In the genomic region with DNA sequence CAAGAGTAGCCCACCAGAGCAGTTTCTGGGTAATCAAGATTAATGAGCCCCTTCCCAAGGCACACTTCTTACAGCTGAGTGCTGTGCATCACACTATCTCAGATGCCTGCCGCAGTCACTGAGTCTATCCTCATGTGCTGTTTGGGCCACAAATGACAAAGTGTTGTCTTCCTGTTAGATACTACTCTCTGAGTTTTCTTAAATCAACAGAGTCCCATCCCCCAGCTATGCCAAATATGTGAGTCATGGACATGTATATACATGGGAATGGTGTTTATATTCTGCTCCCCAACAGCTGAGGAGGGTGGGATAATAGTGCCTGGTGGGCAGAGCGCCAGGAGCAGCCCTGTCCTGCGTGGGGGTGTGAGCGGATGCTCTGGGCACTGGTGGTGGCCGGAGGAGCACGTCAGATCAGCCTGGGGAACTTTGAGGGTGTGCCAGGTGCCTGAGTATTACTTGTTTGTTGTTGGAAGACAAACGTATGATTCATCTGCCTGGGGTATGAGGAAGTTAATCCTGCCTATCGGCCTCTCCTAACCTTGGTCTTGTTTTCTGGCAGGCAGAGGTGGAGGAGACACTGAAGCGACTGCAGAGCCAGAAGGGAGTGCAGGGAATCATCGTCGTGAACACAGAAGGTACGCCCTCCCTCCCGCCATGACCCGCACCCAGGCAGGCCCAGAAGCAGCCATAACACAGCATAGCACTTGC, we compare ENCODE assay signal across 8 cellular contexts. TPM values are rescaled to one million over a fixed set of nuclear protein-coding genes. Genes with fewer than 3 reads are reported as not detected.
DNase-seq lines count a peak whose midpoint lies in the region; ATAC-seq, FAIRE-seq and TF ChIP-seq lines count a peak whose summit lies in the region.

No MANE protein-coding gene starts in this region.

- intact Hi-C loops in K562 (cut with micrococcal nuclease) (no loop called here), kidney (cut with DNase I) (no loop called here)

- no peak overlapping the region for H2AFZ ChIP-seq in K562 (ENCODE audit: low read depth, low read length)

- H3K27ac Mint-ChIP-seq in stimulated activated effector memory CD8-positive, alpha-beta T cell treated with anti-CD3 and anti-CD28 coated beads, Interleukin-12 subunit alpha, Interleukin-12 subunit beta, amount 100 ng/mL, for 72 hours, result peak overlapping the region; percentile 44
- H3K27ac Mint-ChIP-seq in activated T-cell treated with anti-CD3 and anti-CD28 coated beads, Interleukin-2, amount 50 U/mL, for 72 hours, result no peak overlapping the region

- POLR2A ChIA-PET in AG04449 (lab: Yijun Ruan, JAX), result interaction anchor here (0.7 to 1.5 kb wide), 3 partner anchors 10 to 213 kb away, joined by 3 to 4 read pairs (median 3); a partner anchor contains a TSS
- POLR2A ChIA-PET in K562 (lab: Yijun Ruan, JAX), result interaction anchor here (1.2 kb wide), 1 partner anchor 9 kb away, joined by 4 read pairs; a partner anchor contains a TSS

- H4K20me1 ChIP-seq in K562 (replicated peaks; ENCODE audit: control insufficient read depth, insufficient read depth, low read length), result peaks cover 20% of the 10 kb centered on the region

- FAIRE-seq in K562 (lab: Jason Lieb, UNC) (peak; percentile 54), kidney (lab: Jason Lieb, UNC) (no peak)

- H3K4me1 ChIP-seq in K562 (replicated peaks in 1 of 2; ENCODE audit: control insufficient read depth in 2 of 2, insufficient read depth in 2 of 2, low read length in 2 of 2) (peaks cover 15 to 17% of the 10 kb centered on the region in 2 experiments), kidney (ENCODE audit: control insufficient read depth in 1 of 2, insufficient read depth in 1 of 2, low read depth in 1 of 2, low read length in 2 of 2) (peaks cover 28 to 32% of the 10 kb centered on the region in 2 donors)

- TF ChIP-seq CTCF in AG04449 (IDR thresholded peaks at IDR 0.05; ENCODE audit: insufficient read depth, low read length, missing control alignments), result no peak
- TF ChIP-seq CTCF in LNCaP clone FGC (IDR thresholded peaks at IDR 0.05; ENCODE audit: control insufficient read depth, extremely low read depth, insufficient read depth), result no peak
- no peak for TF ChIP-seq CTCF in K562 (IDR thresholded peaks at IDR 0.05 in 2 of 3, conservative IDR thresholded peaks at IDR 0.05 in 1 of 3; ENCODE audit: insufficient read depth in 2 of 3, low read depth in 1 of 3, low read length in 3 of 3)
- TF ChIP-seq CTCF in kidney (IDR thresholded peaks at IDR 0.05; ENCODE audit: borderline replicate concordance, extremely low read depth, insufficient read depth), result no peak

- H3K4me3 ChIP-seq in AG04449 (ENCODE audit: low read depth, low read length) (no peak overlapping the region), LNCaP clone FGC (ENCODE audit: low read depth, low read length) (peak overlapping the region; percentile 32), K562 (no peak overlapping the region), kidney (ENCODE audit: low read length in 2 of 2) (no peak overlapping the region)

- no peak for TF ChIP-seq RAD21 in K562 (CRISPR knock-in tag; conservative IDR thresholded peaks at IDR 0.05 in 1 of 2, IDR thresholded peaks at IDR 0.05 in 1 of 2)

- no TSS peak for BruUV-seq in K562 (replicated peaks; lab: Mats Ljungman, UMichigan)

- H3K79me2 ChIP-seq in K562 (ENCODE audit: control insufficient read depth, insufficient read depth, low read length), result peaks cover 48% of the 10 kb centered on the region

- ATAC-seq in K562 (no peak), GM21367 (IDR thresholded peaks at IDR 0.05; ENCODE audit: unreplicated experiment) (no peak), HG03095 (IDR thresholded peaks at IDR 0.05; ENCODE audit: unreplicated experiment) (no peak)
- no peak for ATAC-seq in stimulated activated effector memory CD8-positive, alpha-beta T cell treated with anti-CD3 and anti-CD28 coated beads, Interleukin-12 subunit alpha, Interleukin-12 subunit beta, amount 100 ng/mL, for 72 hours
- ATAC-seq in activated T-cell treated with anti-CD3 and anti-CD28 coated beads, Interleukin-2, amount 50 U/mL, for 72 hours (replicated peaks in 1 of 2), result no peak

- no peak for TF ChIP-seq EP300 in K562 (IDR thresholded peaks at IDR 0.05; ENCODE audit: low read length)

- peak overlapping the region; percentile 4; the same call in 1 of the 2 replicates for H3K4me2 ChIP-seq in K562 (ENCODE audit: insufficient read depth, low read length)

- no peaks in the 10 kb centered on the region for H3K9me1 ChIP-seq in K562 (ENCODE audit: control insufficient read depth, insufficient read depth, low read length)

- CTCF ChIA-PET in AG04449 (lab: Yijun Ruan, JAX) (interaction anchor here (0.7 to 10.3 kb wide), 7 partner anchors 9 to 213 kb away, joined by 3 to 99 read pairs (median 4); a partner anchor contains a TSS), K562 (lab: Yijun Ruan, JAX; ENCODE audit: low intra/inter-chr PET ratio) (no interaction called here)

- peaks cover 72% of the 10 kb centered on the region for H3K36me3 ChIP-seq in K562 (ENCODE audit: control insufficient read depth, insufficient read depth, low read length)
- H3K36me3 ChIP-seq in kidney (ENCODE audit: control insufficient read depth in 1 of 2, insufficient read depth in 2 of 2, low read length in 2 of 2), result peaks cover 18 to 37% of the 10 kb centered on the region in 2 donors

- H3K9me3 ChIP-seq in K562 (replicated peaks; ENCODE audit: control insufficient read depth, insufficient read depth, low read depth, low read length) (no peaks in the 10 kb centered on the region; the same call in 1 of the 2 replicates), kidney (ENCODE audit: control insufficient read depth in 1 of 2, low read length in 2 of 2) (no peaks in the 10 kb centered on the region)

- no peaks in the 10 kb centered on the region for H3K27me3 ChIP-seq in K562 (ENCODE audit: control insufficient read depth in 2 of 2, insufficient read depth in 2 of 2, low read length in 2 of 2)

- H3K27me3 Mint-ChIP-seq in activated T-cell treated with anti-CD3 and anti-CD28 coated beads, Interleukin-2, amount 50 U/mL, for 72 hours (ENCODE audit: low read depth), result no peaks in the 10 kb centered on the region

- H3K27ac ChIP-seq in K562 (ENCODE audit: extremely low read depth, low read depth, low read length) (peak overlapping the region; percentile 61; the same call in 2 of the 3 replicates), kidney (ENCODE audit: low read depth in 2 of 2, low read length in 2 of 2) (peak overlapping the region; percentile 5 to 71)

- no peak for TF ChIP-seq POLR2A in K562 (conservative IDR thresholded peaks at IDR 0.05)

- in situ Hi-C loops in K562 (cut with MboI), result loop anchor here (10.0 kb wide), 1 partner anchor 331 kb away; no protein-coding TSS in a partner anchor

- no peaks in the 10 kb centered on the region for H3K9me3 Mint-ChIP-seq in stimulated activated effector memory CD8-positive, alpha-beta T cell treated with anti-CD3 and anti-CD28 coated beads, Interleukin-12 subunit alpha, Interleukin-12 subunit beta, amount 100 ng/mL, for 72 hours
- H3K9me3 Mint-ChIP-seq in activated T-cell treated with anti-CD3 and anti-CD28 coated beads, Interleukin-2, amount 50 U/mL, for 72 hours, result peaks cover 0 to 2% of the 10 kb centered on the region in 2 donors

- DNase-seq in AG04449 (ENCODE audit: low read depth, low spot score) (peak; percentile 98), LNCaP clone FGC (ENCODE audit: low read depth) (peak; percentile 99), K562 (ENCODE audit: extremely low read depth in 1 of 4, low spot score in 3 of 4) (peak in 1 of 4 experiments; percentile 19), kidney (peak; percentile 94)
- DNase-seq in stimulated activated effector memory CD8-positive, alpha-beta T cell treated with anti-CD3 and anti-CD28 coated beads, Interleukin-12 subunit alpha, Interleukin-12 subunit beta, amount 100 ng/mL, for 72 hours (ENCODE audit: low spot score in 2 of 2), result no peak
- no peak for DNase-seq in activated T-cell treated with anti-CD3 and anti-CD28 coated beads, Interleukin-2, amount 50 U/mL, for 72 hours

- WGBS in K562 (ENCODE audit: insufficient coverage, low coverage, missing lambda C conversion rate), result 70% methylated on average over 14 of the region's 14 CpGs

- H3K36me3 Mint-ChIP-seq in stimulated activated effector memory CD8-positive, alpha-beta T cell treated with anti-CD3 and anti-CD28 coated beads, Interleukin-12 subunit alpha, Interleukin-12 subunit beta, amount 100 ng/mL, for 72 hours, result peaks cover 89% of the 10 kb centered on the region
- H3K36me3 Mint-ChIP-seq in activated T-cell treated with anti-CD3 and anti-CD28 coated beads, Interleukin-2, amount 50 U/mL, for 72 hours (ENCODE audit: insufficient read depth in 2 of 2), result peaks cover 0 to 9% of the 10 kb centered on the region in 2 donors

- H3K9ac ChIP-seq in K562 (ENCODE audit: insufficient read depth in 1 of 2, low read depth in 2 of 2, low read length in 2 of 2), result peak overlapping the region in 1 of 2 experiments; percentile 57; a peak in 2 of 4 replicates
- H3K9ac ChIP-seq in kidney (ENCODE audit: low read length in 2 of 2), result peak overlapping the region in 1 of 2 donors; percentile 44

- H3K4me3 Mint-ChIP-seq in stimulated activated effector memory CD8-positive, alpha-beta T cell treated with anti-CD3 and anti-CD28 coated beads, Interleukin-12 subunit alpha, Interleukin-12 subunit beta, amount 100 ng/mL, for 72 hours, result no peak overlapping the region
- H3K4me3 Mint-ChIP-seq in activated T-cell treated with anti-CD3 and anti-CD28 coated beads, Interleukin-2, amount 50 U/mL, for 72 hours, result no peak overlapping the region

- H3K4me1 Mint-ChIP-seq in stimulated activated effector memory CD8-positive, alpha-beta T cell treated with anti-CD3 and anti-CD28 coated beads, Interleukin-12 subunit alpha, Interleukin-12 subunit beta, amount 100 ng/mL, for 72 hours, result peaks cover 36% of the 10 kb centered on the region
- peaks cover 25% of the 10 kb centered on the region for H3K4me1 Mint-ChIP-seq in activated T-cell treated with anti-CD3 and anti-CD28 coated beads, Interleukin-2, amount 50 U/mL, for 72 hours (ENCODE audit: low read depth)

RNA-seq across cellular contexts. Expression of a gene that starts 9.6 kb away (rescaled TPM):
- 29.4 and 46.8 TPM in 2 replicates for total RNA-seq in K562 (2011; cell fraction: chromatin; rRNA removed; ENCODE audit: low replicate concordance)
- total RNA-seq in K562 (2011; cell fraction: nucleolus; rRNA removed), result 35.2 and 36.5 TPM in 2 replicates
- total RNA-seq in K562 (2011; cell fraction: nucleoplasm; rRNA removed), result 46.4 and 65.1 TPM in 2 replicates
- total RNA-seq in K562 (2014; rRNA removed) (101 and 142 TPM in 2 replicates), K562 (2014; rRNA removed; fragmentation: Illumina TruSeq; extraction: Trizol) (87.3 and 121 TPM in 2 replicates), K562 (2015; rRNA removed; fragmentation: Illumina TruSeq; extraction: Trizol) (135 and 145 TPM in 2 replicates), K562 (2021) (85.4 and 90.1 TPM in 2 replicates), kidney (185 TPM)
- polyA plus RNA-seq in K562 (2011; rRNA removed) (80.2 and 113 TPM in 2 replicates), K562 (2014; fragmentation: Illumina TruSeq; extraction: Trizol) (286 and 358 TPM in 2 replicates), K562 (2014; fragmentation: Nextera tagmentation; extraction: Ambion mirVana) (100 to 1,000 TPM; 172 to 191 TPM), K562 (2014; rRNA removed) (48.7 and 59.0 TPM in 2 replicates), kidney (ENCODE audit: insufficient read depth, low read depth, low replicate concordance) (676 TPM)
- polyA plus RNA-seq in K562 (2011; cell fraction: cytosol; rRNA removed), result 151 and 166 TPM in 2 replicates
- 83.7 and 95.9 TPM in 2 replicates for polyA plus RNA-seq in K562 (2011; cell fraction: nucleus; rRNA removed)
- polyA plus RNA-seq in K562 (2012), result 237 and 280 TPM in 2 replicates
- polyA minus RNA-seq in K562 (2011; rRNA and poly(A)+ RNA removed), result 99.1 and 105 TPM in 2 replicates
- polyA minus RNA-seq in K562 (2011; cell fraction: cytosol; rRNA and poly(A)+ RNA removed), result 62.2 and 65.4 TPM in 2 replicates
- polyA minus RNA-seq in K562 (2011; cell fraction: nucleus; rRNA and poly(A)+ RNA removed), result 17.4 and 27.9 TPM in 2 replicates
- 10 to 100 TPM; 70.5 to 75.9 TPM for total RNA-seq in activated T-cell treated with anti-CD3 and anti-CD28 coated beads, Interleukin-2, amount 50 U/mL, for 72 hours

RNA-seq across cellular contexts. Expression of a gene that starts 32.7 kb away (rescaled TPM):
- not detected in 2 replicates for total RNA-seq in K562 (2011; cell fraction: chromatin; rRNA removed; ENCODE audit: low replicate concordance)
- not detected in 2 replicates for total RNA-seq in K562 (2011; cell fraction: nucleolus; rRNA removed)
- not detected in 2 replicates for total RNA-seq in K562 (2011; cell fraction: nucleoplasm; rRNA removed)
- total RNA-seq in K562 (2014; rRNA removed) (0.27 TPM in 1 of 2 replicates, not detected in the other), K562 (2014; rRNA removed; fragmentation: Illumina TruSeq; extraction: Trizol) (not detected in 2 replicates), K562 (2015; rRNA removed; fragmentation: Illumina TruSeq; extraction: Trizol) (not detected in 2 replicates), K562 (2021) (0.22 and 0.38 TPM in 2 replicates), kidney (42.5 TPM)
- polyA plus RNA-seq in K562 (2011; rRNA removed) (not detected in 2 replicates), K562 (2014; fragmentation: Illumina TruSeq; extraction: Trizol) (not detected in 2 replicates), K562 (2014; fragmentation: Nextera tagmentation; extraction: Ambion mirVana) (not detected), K562 (2014; rRNA removed) (0.28 TPM in 1 of 2 replicates, not detected in the other), kidney (ENCODE audit: insufficient read depth, low read depth, low replicate concordance) (153 TPM)
- polyA plus RNA-seq in K562 (2011; cell fraction: cytosol; rRNA removed), result not detected in 2 replicates
- not detected in 2 replicates for polyA plus RNA-seq in K562 (2011; cell fraction: nucleus; rRNA removed)
- polyA plus RNA-seq in K562 (2012), result 0.07 and 0.57 TPM in 2 replicates
- not detected in 2 replicates for polyA minus RNA-seq in K562 (2011; rRNA and poly(A)+ RNA removed)
- not detected in 2 replicates for polyA minus RNA-seq in K562 (2011; cell fraction: cytosol; rRNA and poly(A)+ RNA removed)
- polyA minus RNA-seq in K562 (2011; cell fraction: nucleus; rRNA and poly(A)+ RNA removed), result not detected in 2 replicates
- 1 to 10 TPM; 3.7 to 5.2 TPM for total RNA-seq in activated T-cell treated with anti-CD3 and anti-CD28 coated beads, Interleukin-2, amount 50 U/mL, for 72 hours

Comparison
In these comparisons a context has a peak if more than half of its experiments do, and no peak if none do; other contexts are left out.
1. DNase-seq: peak in AG04449 (single experiment), LNCaP clone FGC (single experiment) and kidney (single experiment); none in stimulated activated effector memory CD8-positive, alpha-beta T cell treated with anti-CD3 and anti-CD28 coated beads, Interleukin-12 subunit alpha, Interleukin-12 subunit beta, amount 100 ng/mL, for 72 hours (0 of 2) and activated T-cell treated with anti-CD3 and anti-CD28 coated beads, Interleukin-2, amount 50 U/mL, for 72 hours (0 of 2).